Comparison of ENCODE assay signal across 18 cellular contexts in genomic region chr5:93926831-93927600, GRCh38.
DNase-seq lines count a peak whose midpoint lies in the region; ATAC-seq, FAIRE-seq and TF ChIP-seq lines count a peak whose summit lies in the region.
"Had no signal": no experiment of that assay in that cellular context is flagged by ENCODE, and none has a peak within 500 bp of the region (broad histone marks: within the 10 kb centered on the region; RNA-seq: fewer than 3 reads in every experiment).

No MANE protein-coding gene starts in this region.

- H3K9me3 Mint-ChIP-seq in nephron progenitor cell = peaks cover 1% of the 10 kb centered on the region
- H3K9me3 Mint-ChIP-seq: activated naive CD4-positive, alpha-beta T cell treated with anti-CD3 and anti-CD28 coated beads, Interleukin-2, amount 50 U/mL, for 24 hours had no signal

- no peak for TF ChIP-seq POLR2A in GM12891 (IDR thresholded peaks at IDR 0.05; ENCODE audit: low read depth, low read length)

- no peak overlapping the region for H3K4me3 Mint-ChIP-seq in T-helper 17 cell
- H3K4me3 Mint-ChIP-seq in nephron progenitor cell = peak overlapping the region; percentile 29
- H3K4me3 Mint-ChIP-seq: activated naive CD4-positive, alpha-beta T cell treated with anti-CD3 and anti-CD28 coated beads, Interleukin-2, amount 50 U/mL, for 24 hours; B cell had no signal

- no peaks in the 10 kb centered on the region for H3K4me1 Mint-ChIP-seq in T-helper 17 cell
- peaks cover 31% of the 10 kb centered on the region for H3K4me1 Mint-ChIP-seq in nephron progenitor cell
- H3K4me1 Mint-ChIP-seq: activated naive CD4-positive, alpha-beta T cell treated with anti-CD3 and anti-CD28 coated beads, Interleukin-2, amount 50 U/mL, for 24 hours; B cell had no signal

- ATAC-seq in T-helper 17 cell = no peak
- ATAC-seq: left ventricle myocardium superior had no signal

- peak; percentile 26 for FAIRE-seq in GM12891 (lab: Jason Lieb, UNC)
- FAIRE-seq: bronchial epithelial cell had no signal

- H3K36me3 Mint-ChIP-seq in T-helper 17 cell (ENCODE audit: low read depth) = peaks cover 5% of the 10 kb centered on the region
- H3K36me3 Mint-ChIP-seq in nephron progenitor cell (ENCODE audit: low read depth) = peaks cover 2% of the 10 kb centered on the region

- no peak for DNase-seq in GM12891 (ENCODE audit: insufficient read length, low spot score)
- no peak for DNase-seq in T-helper 17 cell
- DNase-seq in fibroblast of peridontal ligament (ENCODE audit: extremely low read depth) = peak; percentile 24
- DNase-seq in nephron progenitor cell = peak; percentile 19
- no peak for DNase-seq in anterior cingulate cortex (lab: John Stamatoyannopoulos, UW)
- DNase-seq in RPMI8226 = no peak
- no peak for DNase-seq in OCI-M2 (lab: John Stamatoyannopoulos, UW; ENCODE audit: unreplicated experiment)
- DNase-seq in DMS53 treated with DMSO at 0.1 percent for 48 hours (lab: John Stamatoyannopoulos, UW; ENCODE audit: unreplicated experiment) = no peak
- DNase-seq: activated CD4-positive, alpha-beta T cell treated with anti-CD3 and anti-CD28 coated beads, Interleukin-2, amount 50 U/mL, for 48 hours; Calu3; left ventricle myocardium superior; NCI-H1092 treated with DMSO at 0.1 percent for 48 hours; NCI-H2171; SW 1271 had no signal

- H3K27me3 Mint-ChIP-seq in T-helper 17 cell (no peaks in the 10 kb centered on the region), nephron progenitor cell (ENCODE audit: low read depth, poor library complexity) (peaks cover 4% of the 10 kb centered on the region)
- H3K27me3 Mint-ChIP-seq: activated naive CD4-positive, alpha-beta T cell treated with anti-CD3 and anti-CD28 coated beads, Interleukin-2, amount 50 U/mL, for 24 hours; B cell had no signal

- H3K9me3 ChIP-seq in T-helper 17 cell (ENCODE audit: control insufficient read depth, low read length, poor library complexity, severe bottlenecking) = no peaks in the 10 kb centered on the region
- H3K9me3 ChIP-seq: thoracic aorta had no signal

- no peak for TF ChIP-seq CTCF in nephron progenitor cell (IDR thresholded peaks at IDR 0.05)

- H3K27ac Mint-ChIP-seq in T-helper 17 cell (peak overlapping the region; percentile 21), nephron progenitor cell (peak overlapping the region; percentile 31)
- H3K27ac Mint-ChIP-seq: activated naive CD4-positive, alpha-beta T cell treated with anti-CD3 and anti-CD28 coated beads, Interleukin-2, amount 50 U/mL, for 24 hours; B cell had no signal

TF ChIP-seq in GM12891, 5 proteins besides CTCF, POLR2A, EP300 and RAD21:
- TF ChIP-seq SPI1 (IDR thresholded peaks at IDR 0.05; ENCODE audit: low read depth, low read length) (no peak), PAX5 (IDR thresholded peaks at IDR 0.05; ENCODE audit: insufficient read depth, low read length, severe bottlenecking) (no peak)

Comparison
In these comparisons a context has a peak if more than half of its experiments do, and no peak if none do; other contexts are left out.
1. DNase-seq: peak in fibroblast of peridontal ligament (single experiment) and nephron progenitor cell (single experiment); none in GM12891 (single experiment), T-helper 17 cell (0 of 3), anterior cingulate cortex (0 of 58), RPMI8226 (single experiment), OCI-M2 (single experiment) and DMS53 treated with DMSO at 0.1 percent for 48 hours (single experiment).